In genomic region chr5:174311531-174312269, GRCh38 we compare ENCODE assay signal across 8 cellular contexts.
DNase-seq lines count a peak whose midpoint lies in the region; FAIRE-seq and TF ChIP-seq lines count a peak whose summit lies in the region.

No MANE protein-coding gene starts in this region.

- H3K9me3 ChIP-seq in adipocyte (ENCODE audit: control insufficient read depth, low read length): no peaks in the 10 kb centered on the region

- no peaks in the 10 kb centered on the region for H3K4me1 ChIP-seq in adipocyte (ENCODE audit: control insufficient read depth, insufficient read depth, low read length)

- no peaks in the 10 kb centered on the region for H3K36me3 ChIP-seq in adipocyte (ENCODE audit: control insufficient read depth, insufficient read depth, low read length, severe bottlenecking)

- peaks cover 39% of the 10 kb centered on the region for H3K27me3 ChIP-seq in adipocyte (replicated peaks; ENCODE audit: control insufficient read depth, insufficient read depth, low read length)

- H3K9ac ChIP-seq in adipocyte (ENCODE audit: low read length): peak overlapping the region; percentile 17

- no peak for DNase-seq in AG09319 (ENCODE audit: extremely low read depth, low read depth)
- peak; percentile 78 for DNase-seq in GM19239 (ENCODE audit: insufficient read length, low spot score)
- DNase-seq in Jurkat, Clone E6-1 (ENCODE audit: low read depth, low spot score): peak; percentile 6
- peak; percentile 60 for DNase-seq in SW480 (ENCODE audit: low spot score)
- DNase-seq in adipocyte (ENCODE audit: low read depth): peak; percentile 84
- DNase-seq in hepatic stellate cell (ENCODE audit: low spot score): peak; percentile 73
- DNase-seq in retina: peak; percentile 95
- DNase-seq in NK-92 treated with Interleukin-12 subunit alpha and Interleukin-12 subunit beta, amount 100 ng/mL, for 24 hours (lab: John Stamatoyannopoulos, UW): no peak

- no peak overlapping the region for H3K4me3 ChIP-seq in Jurkat, Clone E6-1 (ENCODE audit: low read length)
- peak overlapping the region; percentile 44 for H3K4me3 ChIP-seq in adipocyte (ENCODE audit: low read length)

- FAIRE-seq in GM19239 (lab: Jason Lieb, UNC): no peak

- peak; percentile 72 for TF ChIP-seq CTCF in AG09319 (IDR thresholded peaks at IDR 0.05; ENCODE audit: low read depth, low read length)

Comparison
In these comparisons a context has a peak if more than half of its experiments do, and no peak if none do; other contexts are left out.
1. DNase-seq: peak in GM19239 (single experiment), Jurkat, Clone E6-1 (single experiment), SW480 (single experiment), adipocyte (single experiment), hepatic stellate cell (single experiment) and retina (single experiment); none in AG09319 (single experiment) and NK-92 treated with Interleukin-12 subunit alpha and Interleukin-12 subunit beta, amount 100 ng/mL, for 24 hours (single experiment).